ENCODE assay signal across 1 cellular context in genomic region chr6:44471271-44471981, GRCh38.
A peak's percentile ranks its signal among the peaks of the same experiment; 100 is the strongest.
TF ChIP-seq lines count a peak whose summit lies in the region.

No MANE protein-coding gene starts in this region.

TF ChIP-seq in K562, 482 proteins besides CTCF, POLR2A, EP300 and RAD21 (continued from another document and continues in another):
- no peak for TF ChIP-seq MXD1 (CRISPR knock-in tag; IDR thresholded peaks at IDR 0.05; ENCODE audit: borderline replicate concordance, poor library complexity, severe bottlenecking)
- no peak for TF ChIP-seq ZNF780A (CRISPR knock-in tag; IDR thresholded peaks at IDR 0.05)
- TF ChIP-seq ZNF24 (IDR thresholded peaks at IDR 0.05) = no peak
- TF ChIP-seq ELF4 (CRISPR knock-in tag; IDR thresholded peaks at IDR 0.05) = peak; percentile 76; the same call in 1 of the 2 replicates
- TF ChIP-seq TFAP4 (CRISPR knock-in tag; IDR thresholded peaks at IDR 0.05; ENCODE audit: borderline replicate concordance) = peak; percentile 82
- TF ChIP-seq ZNF324 (CRISPR knock-in tag; IDR thresholded peaks at IDR 0.05) = peak; percentile 21; the same call in 1 of the 2 replicates
- TF ChIP-seq ZNF184 (CRISPR knock-in tag; IDR thresholded peaks at IDR 0.05) = no peak
- TF ChIP-seq BCOR (IDR thresholded peaks at IDR 0.05) = peak; percentile 78; the same call in 1 of the 2 replicates
- TF ChIP-seq CTBP1 (IDR thresholded peaks at IDR 0.05; ENCODE audit: borderline replicate concordance) = peak; percentile 94
- TF ChIP-seq PML (IDR thresholded peaks at IDR 0.05; ENCODE audit: low read length) = peak; percentile 95
- TF ChIP-seq TBL1XR1 (IDR thresholded peaks at IDR 0.05; ENCODE audit: low read length in 2 of 2) = peak; percentile 68 to 70; a peak in 2 of 4 replicates
- TF ChIP-seq NELFE (IDR thresholded peaks at IDR 0.05; ENCODE audit: insufficient read depth, insufficient read length) = no peak
- peak; percentile 45; the same call in 1 of the 2 replicates for TF ChIP-seq GATAD2B (IDR thresholded peaks at IDR 0.05; ENCODE audit: borderline replicate concordance)
- TF ChIP-seq E2F1 (CRISPR knock-in tag; IDR thresholded peaks at IDR 0.05) = no peak
- peak in 1 of 2 experiments; percentile 38; a peak in 1 of 4 replicates for TF ChIP-seq ZNF639 (CRISPR knock-in tag; conservative IDR thresholded peaks at IDR 0.05 in 1 of 2, IDR thresholded peaks at IDR 0.05 in 1 of 2)
- TF ChIP-seq SMARCE1 (IDR thresholded peaks at IDR 0.05) = peak; percentile 73
- TF ChIP-seq PKNOX1 (IDR thresholded peaks at IDR 0.05) = 0 out of 2 replicates have a peak, but pooled peaks have one; percentile 26
- TF ChIP-seq HDAC2 (IDR thresholded peaks at IDR 0.05) = peak; percentile 60
- no peak for TF ChIP-seq ATF3 (IDR thresholded peaks at IDR 0.05)
- TF ChIP-seq ATF3 (CRISPR knock-in tag; conservative IDR thresholded peaks at IDR 0.05) = no peak
- TF ChIP-seq ZNF133 (CRISPR knock-in tag; IDR thresholded peaks at IDR 0.05) = no peak
- peak in 1 of 2 experiments; percentile 93; a peak in 2 of 4 replicates for TF ChIP-seq ZMIZ1 (IDR thresholded peaks at IDR 0.05; ENCODE audit: low read depth in 2 of 2, low read length in 2 of 2)
- no peak for TF ChIP-seq SMARCA5 (IDR thresholded peaks at IDR 0.05)
- no peak for TF ChIP-seq EZH2 (IDR thresholded peaks at IDR 0.05; ENCODE audit: borderline replicate concordance, low read depth, low read length)
- TF ChIP-seq POLR3G (IDR thresholded peaks at IDR 0.05; ENCODE audit: extremely low read depth, insufficient read length, insufficient replicate concordance) = no peak
- TF ChIP-seq ZNF707 (CRISPR knock-in tag; conservative IDR thresholded peaks at IDR 0.05) = no peak
- TF ChIP-seq MEF2D (tag; conservative IDR thresholded peaks at IDR 0.05; ENCODE audit: low read depth) = no peak
- no peak for TF ChIP-seq MCM5 (IDR thresholded peaks at IDR 0.05; ENCODE audit: low read depth)
- peak; percentile 53 for TF ChIP-seq DACH1 (IDR thresholded peaks at IDR 0.05; ENCODE audit: partially characterized antibody)
- TF ChIP-seq STAT6 (CRISPR knock-in tag; IDR thresholded peaks at IDR 0.05) = no peak
- no peak for TF ChIP-seq ZNF695 (CRISPR knock-in tag; IDR thresholded peaks at IDR 0.05)
- TF ChIP-seq ZNF3 (CRISPR knock-in tag; IDR thresholded peaks at IDR 0.05) = no peak
- no peak for TF ChIP-seq PHF21A (IDR thresholded peaks at IDR 0.05; ENCODE audit: borderline replicate concordance, low read depth)
- no peak for TF ChIP-seq MBD1 (CRISPR knock-in tag; IDR thresholded peaks at IDR 0.05)
- 0 out of 2 replicates have a peak, but pooled peaks have one; percentile 17 for TF ChIP-seq ZNF384 (IDR thresholded peaks at IDR 0.05; ENCODE audit: low read depth, low read length)
- peak; percentile 46; the same call in 1 of the 2 replicates for TF ChIP-seq RBFOX2 (IDR thresholded peaks at IDR 0.05; ENCODE audit: low read depth, low read length)
- peak; percentile 73 for TF ChIP-seq CREB1 (IDR thresholded peaks at IDR 0.05)
- no peak for TF ChIP-seq CREB1 (CRISPR knock-in tag; IDR thresholded peaks at IDR 0.05)
- peak; percentile 70; the same call in 1 of the 2 replicates for TF ChIP-seq GATAD2A (IDR thresholded peaks at IDR 0.05)
- peak; percentile 42 to 72 for TF ChIP-seq MNT (conservative IDR thresholded peaks at IDR 0.05)
- TF ChIP-seq ETS1 (conservative IDR thresholded peaks at IDR 0.05; ENCODE audit: control insufficient read depth, low read depth, low read length) = peak; percentile 73; the same call in 1 of the 2 replicates
- no peak; a peak in 1 of 4 replicates for TF ChIP-seq TEAD1 (CRISPR knock-in tag; IDR thresholded peaks at IDR 0.05)
- no peak for TF ChIP-seq SIRT6 (IDR thresholded peaks at IDR 0.05; ENCODE audit: low read depth, low read length)
- no peak for TF ChIP-seq YBX1 (IDR thresholded peaks at IDR 0.05)
- peak; percentile 93 for TF ChIP-seq SMARCA4 (IDR thresholded peaks at IDR 0.05)
- TF ChIP-seq ZNF766 (CRISPR knock-in tag; conservative IDR thresholded peaks at IDR 0.05) = peak; percentile 72; the same call in 1 of the 2 replicates
- TF ChIP-seq MYC (IDR thresholded peaks at IDR 0.05; ENCODE audit: low read depth, low read length) = peak; percentile 87
- no peak for TF ChIP-seq MYC (CRISPR knock-in tag; IDR thresholded peaks at IDR 0.05; ENCODE audit: borderline replicate concordance, low read depth)
- no peak for TF ChIP-seq ZNF274 (IDR thresholded peaks at IDR 0.05; ENCODE audit: borderline replicate concordance, low read depth, low read length)
- TF ChIP-seq LEF1 (IDR thresholded peaks at IDR 0.05) = peak; percentile 64; the same call in 1 of the 2 replicates
- TF ChIP-seq L3MBTL2 (IDR thresholded peaks at IDR 0.05) = peak; percentile 90
